8 cellular contexts compared by ENCODE assay signal in the genomic region with DNA sequence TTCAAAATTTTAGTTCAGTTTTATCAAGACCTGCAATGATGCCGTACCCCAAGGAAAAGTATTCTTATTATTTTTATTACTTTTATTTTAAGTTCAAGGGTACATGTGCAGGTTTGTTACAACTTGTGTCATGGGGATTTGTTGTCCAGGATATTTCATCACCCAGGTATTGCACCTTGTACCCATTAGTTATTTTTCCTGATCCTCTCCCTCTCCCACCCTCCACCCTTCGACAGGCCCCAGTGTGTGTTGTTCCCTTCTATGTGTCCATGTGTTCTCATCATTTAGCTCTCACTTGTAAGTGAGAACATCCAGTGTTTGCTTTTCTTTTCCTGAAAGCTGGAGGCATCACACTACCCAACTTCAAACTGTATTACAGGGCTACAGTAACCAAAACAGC.
"Had no signal": no experiment of that assay in that cellular context is flagged by ENCODE, and none has a peak within 500 bp of the region (broad histone marks: within the 10 kb centered on the region; RNA-seq: fewer than 3 reads in every experiment).

No MANE protein-coding gene starts in this region.

- H3K4me3 ChIP-seq: GM12878 had no signal

- ATAC-seq: GM12878 had no signal

- DNase-seq: GDM1, GF-D8 had no signal

- FAIRE-seq: G401.6, GM12878, GM12891, GM12892, GM18507, GM19239 had no signal
